23 cellular contexts compared by ENCODE assay signal in the genomic region with DNA sequence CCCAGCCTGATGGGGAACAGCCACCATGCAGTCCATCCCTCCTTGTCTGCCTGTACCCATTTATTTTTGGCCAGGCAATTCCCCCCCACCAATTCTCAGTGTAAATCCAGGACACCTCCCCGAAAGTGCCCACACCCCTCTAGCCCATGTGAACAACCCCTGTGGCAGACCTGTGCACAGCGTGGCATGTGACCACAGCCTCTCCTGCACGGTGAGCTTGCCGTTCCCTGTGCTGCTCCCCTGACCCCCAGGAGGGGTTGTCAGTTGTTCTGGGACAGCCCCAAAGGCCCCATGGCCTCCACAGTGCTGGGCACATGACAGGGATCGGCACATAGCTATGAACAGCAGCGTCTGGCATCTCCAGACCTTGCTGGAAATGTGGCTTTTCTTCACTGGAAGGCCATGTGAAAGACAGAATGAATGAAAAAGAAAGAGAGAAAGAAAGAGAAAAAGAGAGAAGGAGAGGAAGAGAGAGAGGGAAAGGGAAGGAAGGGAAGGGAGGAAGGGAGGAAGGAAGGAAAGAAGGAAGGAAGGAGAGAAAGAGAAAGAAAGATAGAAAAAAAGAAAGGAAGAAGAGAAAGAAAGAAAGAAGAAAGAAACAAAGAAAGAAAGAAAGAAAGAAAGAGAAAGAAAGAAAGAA. TPM values are rescaled to one million over a fixed set of nuclear protein-coding genes. Genes with fewer than 3 reads are reported as not detected.
DNase-seq lines count a peak whose midpoint lies in the region; ATAC-seq and TF ChIP-seq lines count a peak whose summit lies in the region.
"Had no signal": no experiment of that assay in that cellular context is flagged by ENCODE, and none has a peak within 500 bp of the region (broad histone marks: within the 10 kb centered on the region; RNA-seq: fewer than 3 reads in every experiment).

No MANE protein-coding gene starts in this region.

- H3K4me3 Mint-ChIP-seq in activated naive CD4-positive, alpha-beta T cell treated with anti-CD3 and anti-CD28 coated beads, Interleukin-2, amount 50 U/mL, for 24 hours: no peak overlapping the region
- H3K4me3 Mint-ChIP-seq: activated CD8-positive, alpha-beta T cell treated with anti-CD3 and anti-CD28 coated beads, Interleukin-2, amount 10 ng/mL, durations not matched to agents 7 days and 5 days; activated T-cell treated with anti-CD3 and anti-CD28 coated beads, Interleukin-2, amount 50 U/mL, for 72 hours; CD14-positive monocyte had no signal

- WGBS in mesenchymal stem cell: 79% methylated on average over 6 of the region's 6 CpGs
- 38% methylated on average over 6 of the region's 6 CpGs; no CpG with 5 or more reads in 1 of the 2 donors for WGBS in transverse colon (ENCODE audit: low coverage in 1 of 2), 2 donors

- peak overlapping the region; percentile 40 to 90 for H2BK12ac ChIP-seq in mesenchymal stem cell (ENCODE audit: low read length in 2 of 2)

- no peaks in the 10 kb centered on the region for H3K9me3 Mint-ChIP-seq in activated naive CD4-positive, alpha-beta T cell treated with anti-CD3 and anti-CD28 coated beads, Interleukin-2, amount 50 U/mL, for 24 hours
- H3K9me3 Mint-ChIP-seq: activated T-cell treated with anti-CD3 and anti-CD28 coated beads, Interleukin-2, amount 50 U/mL, for 72 hours; CD14-positive monocyte had no signal

- H4K8ac ChIP-seq in mesenchymal stem cell (ENCODE audit: low read length): no peak overlapping the region

- H3K36me3 ChIP-seq in mesenchymal stem cell (ENCODE audit: control insufficient read depth in 1 of 2, insufficient read depth in 2 of 2, low read depth in 1 of 2, low read length in 2 of 2) (no peaks in the 10 kb centered on the region), transverse colon (no peaks in the 10 kb centered on the region)
- H3K36me3 ChIP-seq: cardiac muscle cell, SJSA1 had no signal

- no peak overlapping the region for H3K9ac ChIP-seq in mesenchymal stem cell (ENCODE audit: low read length)

- no peak overlapping the region for H2AFZ ChIP-seq in mesenchymal stem cell (ENCODE audit: low read depth, low read length)

- no peak overlapping the region for H2BK5ac ChIP-seq in mesenchymal stem cell (ENCODE audit: low read depth, low read length, poor library complexity, severe bottlenecking)

- no peak overlapping the region for H3K4ac ChIP-seq in mesenchymal stem cell (ENCODE audit: low read depth in 1 of 2, low read length in 2 of 2)

- peaks cover 2% of the 10 kb centered on the region for H3K27me3 Mint-ChIP-seq in activated naive CD4-positive, alpha-beta T cell treated with anti-CD3 and anti-CD28 coated beads, Interleukin-2, amount 50 U/mL, for 24 hours

- TF ChIP-seq POLR2A in transverse colon (IDR thresholded peaks at IDR 0.05): no peak

- H3K18ac ChIP-seq in mesenchymal stem cell (ENCODE audit: low read depth in 1 of 2, low read length in 2 of 2): peak overlapping the region in 1 of 2 experiments; percentile 38

- no peaks in the 10 kb centered on the region for H3K36me3 Mint-ChIP-seq in activated naive CD4-positive, alpha-beta T cell treated with anti-CD3 and anti-CD28 coated beads, Interleukin-2, amount 50 U/mL, for 24 hours
- H3K36me3 Mint-ChIP-seq: CD14-positive monocyte had no signal

- H3K4me1 ChIP-seq in mesenchymal stem cell (ENCODE audit: control insufficient read depth, insufficient read depth, low read depth, low read length): peaks cover 21% of the 10 kb centered on the region
- H3K4me1 ChIP-seq in transverse colon: peaks cover 2 to 39% (median 33%) of the 10 kb centered on the region in 4 donors
- H3K4me1 ChIP-seq: A549, SJSA1 had no signal

- H3K4me2 ChIP-seq in mesenchymal stem cell (ENCODE audit: low read length, poor library complexity, severe bottlenecking): no peak overlapping the region
- H3K4me2 ChIP-seq: A549 had no signal

- H3K23ac ChIP-seq in mesenchymal stem cell (ENCODE audit: low read length in 2 of 2): no peak overlapping the region

- no peak overlapping the region for H2AK5ac ChIP-seq in mesenchymal stem cell (ENCODE audit: low read length, severe bottlenecking)

- H3K9me3 ChIP-seq in mesenchymal stem cell (ENCODE audit: control insufficient read depth, low read length) (no peaks in the 10 kb centered on the region), transverse colon (no peaks in the 10 kb centered on the region)
- H3K9me3 ChIP-seq: A549, SJSA1 had no signal

- intact Hi-C loops in transverse colon (cut with DNase I; ENCODE audit: low total_unique reads): no loop called here

- H3K27ac ChIP-seq in angular gyrus (ENCODE audit: low read depth, low read length): peak overlapping the region; percentile 50
- no peak overlapping the region for H3K27ac ChIP-seq in mesenchymal stem cell (ENCODE audit: low read length, poor library complexity, severe bottlenecking)
- peak overlapping the region; percentile 61 to 89 (median 77) for H3K27ac ChIP-seq in transverse colon
- H3K27ac ChIP-seq: A549, SJSA1, skin epidermis had no signal

- no peaks in the 10 kb centered on the region for H3K4me1 Mint-ChIP-seq in activated naive CD4-positive, alpha-beta T cell treated with anti-CD3 and anti-CD28 coated beads, Interleukin-2, amount 50 U/mL, for 24 hours

- TF ChIP-seq EP300 in transverse colon (IDR thresholded peaks at IDR 0.05; ENCODE audit: low read depth): no peak

- H2BK120ac ChIP-seq in mesenchymal stem cell (ENCODE audit: low read depth, low read length): no peak overlapping the region

- peak overlapping the region in 1 of 2 experiments; percentile 63 for H3K14ac ChIP-seq in mesenchymal stem cell (ENCODE audit: low read length in 2 of 2)

- in situ Hi-C loops in transverse colon (cut with MboI; ENCODE audit: low pct_ligation_motif_present in 1 of 4, low pct_unique_long_range_greater_than_20kb in 1 of 4, low sequenced_read_pairs in 3 of 4): loop anchor here in 1 of 4 donors (25.0 kb wide), 1 partner anchor 89 kb away; no protein-coding TSS in a partner anchor

- H2BK15ac ChIP-seq in mesenchymal stem cell (ENCODE audit: low read depth, poor library complexity, severe bottlenecking): no peak overlapping the region

- H3K79me1 ChIP-seq in mesenchymal stem cell (replicated peaks; ENCODE audit: low read length, poor library complexity, severe bottlenecking): no peaks in the 10 kb centered on the region

- H3K4me3 ChIP-seq in mesenchymal stem cell (ENCODE audit: insufficient read depth in 1 of 2, low read depth in 1 of 2, low read length in 2 of 2) (no peak overlapping the region), transverse colon (no peak overlapping the region)
- H3K4me3 ChIP-seq: A549, cardiac muscle cell, SJSA1, skin epidermis had no signal

- ATAC-seq in HG03025 (IDR thresholded peaks at IDR 0.05; ENCODE audit: low FRiP score, unreplicated experiment): no peak
- ATAC-seq: A549; activated CD8-positive, alpha-beta T cell treated with anti-CD3 and anti-CD28 coated beads, Interleukin-2, amount 10 ng/mL, durations not matched to agents 7 days and 5 days; activated T-cell treated with anti-CD3 and anti-CD28 coated beads, Interleukin-2, amount 50 U/mL, for 72 hours; left ventricle myocardium superior had no signal

- no peak overlapping the region for H4K91ac ChIP-seq in mesenchymal stem cell (ENCODE audit: low read length)

- H3K27ac Mint-ChIP-seq in activated naive CD4-positive, alpha-beta T cell treated with anti-CD3 and anti-CD28 coated beads, Interleukin-2, amount 50 U/mL, for 24 hours: peak overlapping the region; percentile 26
- H3K27ac Mint-ChIP-seq: activated CD8-positive, alpha-beta T cell treated with anti-CD3 and anti-CD28 coated beads, Interleukin-2, amount 10 ng/mL, durations not matched to agents 7 days and 5 days; activated T-cell treated with anti-CD3 and anti-CD28 coated beads, Interleukin-2, amount 50 U/mL, for 72 hours had no signal

- H3K27me3 ChIP-seq in mesenchymal stem cell (ENCODE audit: control insufficient read depth in 1 of 2, insufficient read depth in 1 of 2, low read length in 2 of 2) (peaks cover 0 to 12% of the 10 kb centered on the region in 2 experiments), transverse colon (no peaks in the 10 kb centered on the region)
- H3K27me3 ChIP-seq: cardiac muscle cell, SJSA1 had no signal

- no peak for DNase-seq in activated naive CD4-positive, alpha-beta T cell treated with anti-CD3 and anti-CD28 coated beads, Interleukin-2, amount 50 U/mL, for 16 hours
- no peak for DNase-seq in mesenchymal stem cell
- DNase-seq in transverse colon: no peak
- DNase-seq in Kasumi-1 (lab: John Stamatoyannopoulos, UW): no peak
- no peak for DNase-seq in stimulated activated CD4-positive, alpha-beta T cell treated with anti-CD3 and anti-CD28 coated beads, Interleukin-4, amount 100 ng/mL, for 24 hours
- DNase-seq: activated CD4-positive, CD25-positive, alpha-beta regulatory T cell; activated CD8-positive, alpha-beta T cell treated with anti-CD3 and anti-CD28 coated beads, Interleukin-2, amount 10 ng/mL, durations not matched to agents 7 days and 5 days; activated T-cell treated with anti-CD3 and anti-CD28 coated beads, Interleukin-2, amount 50 U/mL, for 72 hours; DMS79; effector CD4-positive, alpha-beta T cell; IMR-90; left ventricle myocardium superior; OCI-M1; stimulated activated CD8-positive, alpha-beta memory T cell treated with anti-CD3 and anti-CD28 coated beads, Interleukin-4, amount 100 ng/mL, for 48 hours had no signal

- peak in 1 of 5 experiments; percentile 14 for TF ChIP-seq CTCF in transverse colon (IDR thresholded peaks at IDR 0.05)

RNA-seq across cellular contexts. Expression of gene CAPN9, which starts 3.9 kb away (rescaled TPM):
- polyA plus RNA-seq in mesenchymal stem cell (2013, experiment 1 of 2): 0.21 TPM
- polyA plus RNA-seq in mesenchymal stem cell (2013, experiment 2 of 2): 0.12 TPM
- total RNA-seq in transverse colon: 10 to 100 TPM; 26.3 to 59.9 (median 32.7) TPM
- total RNA-seq: activated CD8-positive, alpha-beta T cell treated with anti-CD3 and anti-CD28 coated beads, Interleukin-2, amount 10 ng/mL, durations not matched to agents 7 days and 5 days; activated T-cell treated with anti-CD3 and anti-CD28 coated beads, Interleukin-2, amount 50 U/mL, for 72 hours; IMR-90; SJSA1; T-helper 2 cell treated with Interferon-gamma antibody and Interleukin-4, amounts not matched to agents 100 ng/mL and 5 ng/mL, for 36 hours had no signal
- polyA plus RNA-seq: A549, CD14-positive monocyte, IMR-90 had no signal

RNA-seq across cellular contexts. Expression of gene AGT, which starts 37.2 kb away (rescaled TPM):
- polyA plus RNA-seq in mesenchymal stem cell (2013, experiment 1 of 2): 30.4 TPM
- 30.9 TPM for polyA plus RNA-seq in mesenchymal stem cell (2013, experiment 2 of 2)
- total RNA-seq in transverse colon: 1 to 10 TPM in 2 of 4 donors, under 1 TPM in 2; 0.60 to 1.7 (median 0.90) TPM
- total RNA-seq: activated CD8-positive, alpha-beta T cell treated with anti-CD3 and anti-CD28 coated beads, Interleukin-2, amount 10 ng/mL, durations not matched to agents 7 days and 5 days; activated T-cell treated with anti-CD3 and anti-CD28 coated beads, Interleukin-2, amount 50 U/mL, for 72 hours; SJSA1; T-helper 2 cell treated with Interferon-gamma antibody and Interleukin-4, amounts not matched to agents 100 ng/mL and 5 ng/mL, for 36 hours had no signal
- polyA plus RNA-seq: CD14-positive monocyte had no signal
